In genomic region chr6:136060759-136061158, GRCh38 we compare ENCODE assay signal across 19 cellular contexts.
DNase-seq lines count a peak whose midpoint lies in the region; ATAC-seq and TF ChIP-seq lines count a peak whose summit lies in the region.
"Had no signal": no experiment of that assay in that cellular context is flagged by ENCODE, and none has a peak within 500 bp of the region (broad histone marks: within the 10 kb centered on the region; RNA-seq: fewer than 3 reads in every experiment).

No MANE protein-coding gene starts in this region.

- H3K4me2 ChIP-seq in smooth muscle cell = no peak overlapping the region
- H3K4me2 ChIP-seq: A549; BLaER1 treated with 17β-estradiol and CSF1 and Interleukin-3, amounts not matched to agents 10 nM and 100 nM had no signal

- H3K4me1 ChIP-seq in left ventricle myocardium inferior = peaks cover 85% of the 10 kb centered on the region
- H3K4me1 ChIP-seq in smooth muscle cell (ENCODE audit: low read depth) = peaks cover 6% of the 10 kb centered on the region
- H3K4me1 ChIP-seq in endodermal cell (ENCODE audit: control insufficient read depth, insufficient read depth, low read length) = no peaks in the 10 kb centered on the region
- H3K4me1 ChIP-seq: BLaER1 treated with 17β-estradiol and CSF1 and Interleukin-3, amounts not matched to agents 10 nM and 100 nM; Caco-2 had no signal

- H3K4me3 ChIP-seq in left ventricle myocardium inferior = no peak overlapping the region
- no peak overlapping the region for H3K4me3 ChIP-seq in LNCaP clone FGC (ENCODE audit: low read depth, low read length)
- H3K4me3 ChIP-seq in smooth muscle cell = no peak overlapping the region
- no peak overlapping the region for H3K4me3 ChIP-seq in endodermal cell (ENCODE audit: low read length)
- H3K4me3 ChIP-seq: A549; BLaER1 treated with 17β-estradiol and CSF1 and Interleukin-3, amounts not matched to agents 10 nM and 100 nM had no signal

- H3K9me3 ChIP-seq in left ventricle myocardium inferior (replicated peaks) = no peaks in the 10 kb centered on the region
- H3K9me3 ChIP-seq in smooth muscle cell (replicated peaks; ENCODE audit: low read depth) = no peaks in the 10 kb centered on the region
- H3K9me3 ChIP-seq in endodermal cell (ENCODE audit: control insufficient read depth, low read length) = no peaks in the 10 kb centered on the region
- H3K9me3 ChIP-seq: A549; BLaER1 treated with 17β-estradiol and CSF1 and Interleukin-3, amounts not matched to agents 10 nM and 100 nM; Caco-2 had no signal

- TF ChIP-seq CTCF in left ventricle myocardium inferior (IDR thresholded peaks at IDR 0.05; ENCODE audit: borderline replicate concordance) (no peak), LNCaP clone FGC (IDR thresholded peaks at IDR 0.05; ENCODE audit: control insufficient read depth, extremely low read depth, insufficient read depth) (no peak), smooth muscle cell (IDR thresholded peaks at IDR 0.05; ENCODE audit: borderline replicate concordance, insufficient read depth, poor library complexity, severe bottlenecking) (no peak), endodermal cell (conservative IDR thresholded peaks at IDR 0.05) (no peak)

- intact Hi-C loops in left ventricle myocardium inferior (cut with micrococcal nuclease) = no loop called here
- intact Hi-C loops in Right ventricle myocardium superior (cut with DNase I) = no loop called here
- intact Hi-C loops in activated CD4-positive, alpha-beta T cell treated with anti-CD3 and anti-CD28 coated beads for 36 hours (cut with DNase I, micrococcal nuclease) = no loop called here

- peaks cover under 1% of the 10 kb centered on the region for H3K4me1 Mint-ChIP-seq in endodermal cell
- no peaks in the 10 kb centered on the region for H3K4me1 Mint-ChIP-seq in activated CD4-positive, alpha-beta T cell treated with anti-CD3 and anti-CD28 coated beads for 36 hours
- H3K4me1 Mint-ChIP-seq: B cell had no signal

- no peaks in the 10 kb centered on the region for H4K20me1 ChIP-seq in smooth muscle cell (ENCODE audit: low read depth)
- H4K20me1 ChIP-seq: BLaER1 treated with 17β-estradiol and CSF1 and Interleukin-3, amounts not matched to agents 10 nM and 100 nM had no signal

- ATAC-seq in Right ventricle myocardium superior (ENCODE audit: poor library complexity) (no peak), HG03175 (IDR thresholded peaks at IDR 0.05; ENCODE audit: unreplicated experiment) (no peak)
- no peak for ATAC-seq in activated CD4-positive, alpha-beta T cell treated with anti-CD3 and anti-CD28 coated beads for 36 hours
- ATAC-seq: A549; CD8-positive, alpha-beta T cell had no signal

- no peaks in the 10 kb centered on the region for H3K36me3 Mint-ChIP-seq in endodermal cell (ENCODE audit: low read depth)
- no peaks in the 10 kb centered on the region for H3K36me3 Mint-ChIP-seq in activated CD4-positive, alpha-beta T cell treated with anti-CD3 and anti-CD28 coated beads for 36 hours (ENCODE audit: low read depth)
- H3K36me3 Mint-ChIP-seq: CD8-positive, alpha-beta T cell had no signal

- H3K79me2 ChIP-seq in smooth muscle cell (ENCODE audit: low read depth) = peaks cover 74% of the 10 kb centered on the region

- H3K4me3 Mint-ChIP-seq in endodermal cell = no peak overlapping the region
- no peak overlapping the region for H3K4me3 Mint-ChIP-seq in activated CD4-positive, alpha-beta T cell treated with anti-CD3 and anti-CD28 coated beads for 36 hours
- H3K4me3 Mint-ChIP-seq: B cell; CD4-positive, alpha-beta T cell; CD8-positive, alpha-beta T cell had no signal

- POLR2A ChIA-PET in activated CD4-positive, alpha-beta T cell treated with anti-CD3 and anti-CD28 coated beads for 36 hours (lab: Charles Lee) = no interaction called here

- H3K27me3 Mint-ChIP-seq in endodermal cell (ENCODE audit: insufficient read depth) = no peaks in the 10 kb centered on the region
- peaks cover 2% of the 10 kb centered on the region for H3K27me3 Mint-ChIP-seq in activated CD4-positive, alpha-beta T cell treated with anti-CD3 and anti-CD28 coated beads for 36 hours
- H3K27me3 Mint-ChIP-seq: B cell had no signal

- H3K27ac ChIP-seq in left ventricle myocardium inferior (replicated peaks) (peak overlapping the region; percentile 60), smooth muscle cell (ENCODE audit: low read depth) (peak overlapping the region; percentile 1), endodermal cell (ENCODE audit: low read depth, low read length) (no peak overlapping the region)
- H3K27ac ChIP-seq: 22Rv1; BLaER1 treated with 17β-estradiol and CSF1 and Interleukin-3, amounts not matched to agents 10 nM and 100 nM; C4-2B had no signal

- no peak overlapping the region for H3K27ac Mint-ChIP-seq in endodermal cell
- H3K27ac Mint-ChIP-seq in activated CD4-positive, alpha-beta T cell treated with anti-CD3 and anti-CD28 coated beads for 36 hours = no peak overlapping the region
- H3K27ac Mint-ChIP-seq: B cell; CD4-positive, alpha-beta T cell; CD8-positive, alpha-beta T cell had no signal

- H3K36me3 ChIP-seq in left ventricle myocardium inferior (no peaks in the 10 kb centered on the region), smooth muscle cell (ENCODE audit: low read depth) (no peaks in the 10 kb centered on the region), endodermal cell (ENCODE audit: control insufficient read depth, insufficient read depth, low read length) (no peaks in the 10 kb centered on the region)
- H3K36me3 ChIP-seq: BLaER1 treated with 17β-estradiol and CSF1 and Interleukin-3, amounts not matched to agents 10 nM and 100 nM had no signal

- no peaks in the 10 kb centered on the region for H3K27me3 ChIP-seq in left ventricle myocardium inferior (ENCODE audit: low read depth)
- H3K27me3 ChIP-seq in smooth muscle cell (ENCODE audit: low read depth) = no peaks in the 10 kb centered on the region
- H3K27me3 ChIP-seq in endodermal cell (ENCODE audit: control insufficient read depth, insufficient read depth, low read length, poor library complexity, severe bottlenecking) = no peaks in the 10 kb centered on the region
- H3K27me3 ChIP-seq: BLaER1 treated with 17β-estradiol and CSF1 and Interleukin-3, amounts not matched to agents 10 nM and 100 nM had no signal

- CTCF ChIA-PET in activated CD4-positive, alpha-beta T cell treated with anti-CD3 and anti-CD28 coated beads for 36 hours (lab: Charles Lee) = interaction anchor here (0.7 to 1.8 kb wide), 3 partner anchors 23 to 166 kb away, joined by 3 to 6 read pairs (median 4); no protein-coding TSS in a partner anchor

- DNase-seq in left ventricle myocardium inferior (no peak), Right ventricle myocardium superior (no peak), LNCaP clone FGC (ENCODE audit: low read depth) (peak; percentile 13), smooth muscle cell (lab: John Stamatoyannopoulos, UW; ENCODE audit: unreplicated experiment) (no peak), endodermal cell (no peak)
- no peak for DNase-seq in activated CD4-positive, alpha-beta T cell treated with anti-CD3 and anti-CD28 coated beads for 36 hours
- DNase-seq: AML-193; Caco-2; Calu3; CD4-positive, alpha-beta T cell; CD8-positive, alpha-beta T cell; DMS79 treated with DMSO at 0.1 percent for 48 hours; GF-D8 had no signal

- H3K9me3 Mint-ChIP-seq in endodermal cell = no peaks in the 10 kb centered on the region
- H3K9me3 Mint-ChIP-seq in activated CD4-positive, alpha-beta T cell treated with anti-CD3 and anti-CD28 coated beads for 36 hours (ENCODE audit: low read depth) = no peaks in the 10 kb centered on the region
- H3K9me3 Mint-ChIP-seq: CD8-positive, alpha-beta T cell had no signal

- no peak overlapping the region for H2AFZ ChIP-seq in smooth muscle cell (ENCODE audit: low read depth)

- H3K9ac ChIP-seq in smooth muscle cell (ENCODE audit: low read depth) = no peak overlapping the region
- no peak overlapping the region for H3K9ac ChIP-seq in endodermal cell (ENCODE audit: extremely low read depth, low read length, poor library complexity, severe bottlenecking)
- H3K9ac ChIP-seq: BLaER1 treated with 17β-estradiol and CSF1 and Interleukin-3, amounts not matched to agents 10 nM and 100 nM had no signal

- H3F3A ChIP-seq in smooth muscle cell (ENCODE audit: low read depth) = no peaks in the 10 kb centered on the region
